18 cellular contexts compared by ENCODE assay signal in genomic region chr1:170734412-170735175, GRCh38.
DNase-seq lines count a peak whose midpoint lies in the region; ATAC-seq and TF ChIP-seq lines count a peak whose summit lies in the region.
"Had no signal": no experiment of that assay in that cellular context is flagged by ENCODE, and none has a peak within 500 bp of the region (broad histone marks: within the 10 kb centered on the region; RNA-seq: fewer than 3 reads in every experiment).

No MANE protein-coding gene starts in this region.

- H3K36me3 ChIP-seq in osteoblast (ENCODE audit: insufficient read depth, low read length): peaks cover 51% of the 10 kb centered on the region

- H3K27ac ChIP-seq in osteoblast (ENCODE audit: low read depth, low read length): peak overlapping the region; percentile 8

- ATAC-seq in HG03045 (IDR thresholded peaks at IDR 0.05; ENCODE audit: unreplicated experiment): no peak
- ATAC-seq in HG02870 (IDR thresholded peaks at IDR 0.05; ENCODE audit: unreplicated experiment): no peak

- no peak overlapping the region for H2AFZ ChIP-seq in osteoblast (ENCODE audit: low read length)

- no peaks in the 10 kb centered on the region for H3K27me3 ChIP-seq in osteoblast (ENCODE audit: insufficient read depth, low read length)

- H3K4me3 ChIP-seq in osteoblast (ENCODE audit: insufficient read depth, low read length): no peak overlapping the region

- no peaks in the 10 kb centered on the region for H3K9me3 ChIP-seq in osteoblast (ENCODE audit: low read depth, low read length)

- H3K79me2 ChIP-seq in osteoblast (ENCODE audit: insufficient read depth, low read length): no peaks in the 10 kb centered on the region

- peak overlapping the region; percentile 9 for H3K4me2 ChIP-seq in osteoblast (ENCODE audit: insufficient read depth, low read length)

- peak; percentile 34 for DNase-seq in AG20443 (ENCODE audit: low spot score)
- DNase-seq in NCI-H82 (lab: John Stamatoyannopoulos, UW): peak; percentile 32
- DNase-seq in dedifferentiated amniotic fluid mesenchymal stem cell (ENCODE audit: extremely low spot score): peak; percentile 66
- DNase-seq in osteoblast (ENCODE audit: insufficient read length, low spot score, missing footprints): peak; percentile 73
- no peak for DNase-seq in stimulated activated CD4-positive, alpha-beta T cell treated with anti-CD3 and anti-CD28 coated beads, Interleukin-15, amount 100 ng/mL, for 24 hours
- DNase-seq in NCI-H2196 treated with DMSO at 0.1 percent for 48 hours (lab: John Stamatoyannopoulos, UW; ENCODE audit: unreplicated experiment): no peak
- DNase-seq: activated CD4-positive, CD25-positive, alpha-beta regulatory T cell treated with anti-CD3 and anti-CD28 coated beads, Interleukin-2, amount 50 U/mL, for 72 hours; CD8-positive, alpha-beta memory T cell; immature natural killer cell; mammary epithelial cell; NCI-H2029 treated with DMSO at 0.1 percent for 48 hours; NCI-H510A; nephron progenitor cell; SIG-M5; stimulated activated CD4-positive, alpha-beta T cell treated with anti-CD3 and anti-CD28 coated beads, Interleukin-1b, Interleukin-23, amount 100 ng/mL, for 48 hours; substantia nigra had no signal

- H3K4me1 ChIP-seq in osteoblast (ENCODE audit: insufficient read depth, low read length): peaks cover 27% of the 10 kb centered on the region

- TF ChIP-seq CTCF in osteoblast (IDR thresholded peaks at IDR 0.05; ENCODE audit: extremely low read depth, low read depth, low read length): no peak

- no peaks in the 10 kb centered on the region for H4K20me1 ChIP-seq in osteoblast (ENCODE audit: insufficient read depth, low read length)

Comparison
In these comparisons a context has a peak if more than half of its experiments do, and no peak if none do; other contexts are left out.
1. DNase-seq: peak in AG20443 (single experiment), NCI-H82 (single experiment), dedifferentiated amniotic fluid mesenchymal stem cell (single experiment) and osteoblast (single experiment); none in stimulated activated CD4-positive, alpha-beta T cell treated with anti-CD3 and anti-CD28 coated beads, Interleukin-15, amount 100 ng/mL, for 24 hours (single experiment) and NCI-H2196 treated with DMSO at 0.1 percent for 48 hours (single experiment).